ENCODE assay signal across 1 cellular context in genomic region chr2:8004250-8004681, GRCh38.
A peak's percentile ranks its signal among the peaks of the same experiment; 100 is the strongest.
TF ChIP-seq lines count a peak whose summit lies in the region.

No MANE protein-coding gene starts in this region.

TF ChIP-seq in HepG2, 621 proteins besides CTCF, POLR2A, EP300 and RAD21 (continued from another document):
- TF ChIP-seq ZNF335 (CRISPR knock-in tag; IDR thresholded peaks at IDR 0.05): no peak
- no peak for TF ChIP-seq FOXP4 (CRISPR knock-in tag; IDR thresholded peaks at IDR 0.05)
- no peak for TF ChIP-seq JUN (CRISPR knock-in tag; IDR thresholded peaks at IDR 0.05)
- no peak for TF ChIP-seq LRRFIP1 (CRISPR knock-in tag; conservative IDR thresholded peaks at IDR 0.05)
- TF ChIP-seq ZNF430 (CRISPR knock-in tag; IDR thresholded peaks at IDR 0.05): no peak
- no peak for TF ChIP-seq IRX3 (CRISPR knock-in tag; IDR thresholded peaks at IDR 0.05; ENCODE audit: borderline replicate concordance, low read depth)
- TF ChIP-seq CREB1 (IDR thresholded peaks at IDR 0.05): peak; percentile 99
- TF ChIP-seq CREB1 (CRISPR knock-in tag; IDR thresholded peaks at IDR 0.05): no peak; the same call in 1 of the 2 replicates
- no peak for TF ChIP-seq ZNF766 (CRISPR knock-in tag; IDR thresholded peaks at IDR 0.05; ENCODE audit: borderline replicate concordance)
- no peak for TF ChIP-seq ZNF546 (CRISPR knock-in tag; conservative IDR thresholded peaks at IDR 0.05)
- TF ChIP-seq, protein P1, sequence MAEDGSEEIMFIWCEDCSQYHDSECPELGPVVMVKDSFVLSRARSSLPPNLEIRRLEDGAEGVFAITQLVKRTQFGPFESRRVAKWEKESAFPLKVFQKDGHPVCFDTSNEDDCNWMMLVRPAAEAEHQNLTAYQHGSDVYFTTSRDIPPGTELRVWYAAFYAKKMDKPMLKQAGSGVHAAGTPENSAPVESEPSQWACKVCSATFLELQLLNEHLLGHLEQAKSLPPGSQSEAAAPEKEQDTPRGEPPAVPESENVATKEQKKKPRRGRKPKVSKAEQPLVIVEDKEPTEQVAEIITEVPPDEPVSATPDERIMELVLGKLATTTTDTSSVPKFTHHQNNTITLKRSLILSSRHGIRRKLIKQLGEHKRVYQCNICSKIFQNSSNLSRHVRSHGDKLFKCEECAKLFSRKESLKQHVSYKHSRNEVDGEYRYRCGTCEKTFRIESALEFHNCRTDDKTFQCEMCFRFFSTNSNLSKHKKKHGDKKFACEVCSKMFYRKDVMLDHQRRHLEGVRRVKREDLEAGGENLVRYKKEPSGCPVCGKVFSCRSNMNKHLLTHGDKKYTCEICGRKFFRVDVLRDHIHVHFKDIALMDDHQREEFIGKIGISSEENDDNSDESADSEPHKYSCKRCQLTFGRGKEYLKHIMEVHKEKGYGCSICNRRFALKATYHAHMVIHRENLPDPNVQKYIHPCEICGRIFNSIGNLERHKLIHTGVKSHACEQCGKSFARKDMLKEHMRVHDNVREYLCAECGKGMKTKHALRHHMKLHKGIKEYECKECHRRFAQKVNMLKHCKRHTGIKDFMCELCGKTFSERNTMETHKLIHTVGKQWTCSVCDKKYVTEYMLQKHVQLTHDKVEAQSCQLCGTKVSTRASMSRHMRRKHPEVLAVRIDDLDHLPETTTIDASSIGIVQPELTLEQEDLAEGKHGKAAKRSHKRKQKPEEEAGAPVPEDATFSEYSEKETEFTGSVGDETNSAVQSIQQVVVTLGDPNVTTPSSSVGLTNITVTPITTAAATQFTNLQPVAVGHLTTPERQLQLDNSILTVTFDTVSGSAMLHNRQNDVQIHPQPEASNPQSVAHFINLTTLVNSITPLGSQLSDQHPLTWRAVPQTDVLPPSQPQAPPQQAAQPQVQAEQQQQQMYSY (CRISPR knock-in tag; IDR thresholded peaks at IDR 0.05): no peak
- TF ChIP-seq CSRNP1 (CRISPR knock-in tag; IDR thresholded peaks at IDR 0.05): no peak
- no peak for TF ChIP-seq TFDP1 (CRISPR knock-in tag; IDR thresholded peaks at IDR 0.05; ENCODE audit: borderline replicate concordance)
- no peak for TF ChIP-seq ZNF761 (CRISPR knock-in tag; conservative IDR thresholded peaks at IDR 0.05)
- no peak for TF ChIP-seq NR2C2 (CRISPR knock-in tag; IDR thresholded peaks at IDR 0.05; ENCODE audit: borderline replicate concordance)
- no peak for TF ChIP-seq BCL6 (CRISPR knock-in tag; IDR thresholded peaks at IDR 0.05)
- peak; percentile 51; the same call in 1 of the 2 replicates for TF ChIP-seq ZBTB21 (CRISPR knock-in tag; IDR thresholded peaks at IDR 0.05)
- no peak for TF ChIP-seq AGO2 (optimal IDR thresholded peaks at IDR 0.05; ENCODE audit: low read depth, low read length)
- TF ChIP-seq, protein P2, sequence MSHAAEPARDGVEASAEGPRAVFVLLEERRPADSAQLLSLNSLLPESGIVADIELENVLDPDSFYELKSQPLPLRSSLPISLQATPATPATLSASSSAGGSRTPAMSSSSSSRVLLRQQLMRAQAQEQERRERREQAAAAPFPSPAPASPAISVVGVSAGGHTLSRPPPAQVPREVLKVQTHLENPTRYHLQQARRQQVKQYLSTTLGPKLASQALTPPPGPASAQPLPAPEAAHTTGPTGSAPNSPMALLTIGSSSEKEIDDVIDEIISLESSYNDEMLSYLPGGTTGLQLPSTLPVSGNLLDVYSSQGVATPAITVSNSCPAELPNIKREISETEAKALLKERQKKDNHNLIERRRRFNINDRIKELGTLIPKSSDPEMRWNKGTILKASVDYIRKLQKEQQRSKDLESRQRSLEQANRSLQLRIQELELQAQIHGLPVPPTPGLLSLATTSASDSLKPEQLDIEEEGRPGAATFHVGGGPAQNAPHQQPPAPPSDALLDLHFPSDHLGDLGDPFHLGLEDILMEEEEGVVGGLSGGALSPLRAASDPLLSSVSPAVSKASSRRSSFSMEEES (CRISPR knock-in tag; IDR thresholded peaks at IDR 0.05): no peak
- TF ChIP-seq, protein P3, sequence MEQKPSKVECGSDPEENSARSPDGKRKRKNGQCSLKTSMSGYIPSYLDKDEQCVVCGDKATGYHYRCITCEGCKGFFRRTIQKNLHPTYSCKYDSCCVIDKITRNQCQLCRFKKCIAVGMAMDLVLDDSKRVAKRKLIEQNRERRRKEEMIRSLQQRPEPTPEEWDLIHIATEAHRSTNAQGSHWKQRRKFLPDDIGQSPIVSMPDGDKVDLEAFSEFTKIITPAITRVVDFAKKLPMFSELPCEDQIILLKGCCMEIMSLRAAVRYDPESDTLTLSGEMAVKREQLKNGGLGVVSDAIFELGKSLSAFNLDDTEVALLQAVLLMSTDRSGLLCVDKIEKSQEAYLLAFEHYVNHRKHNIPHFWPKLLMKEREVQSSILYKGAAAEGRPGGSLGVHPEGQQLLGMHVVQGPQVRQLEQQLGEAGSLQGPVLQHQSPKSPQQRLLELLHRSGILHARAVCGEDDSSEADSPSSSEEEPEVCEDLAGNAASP (CRISPR knock-in tag; IDR thresholded peaks at IDR 0.05; ENCODE audit: borderline replicate concordance): no peak
- 0 out of 2 replicates have a peak, but pooled peaks have one; percentile 21 for TF ChIP-seq ATF1 (CRISPR knock-in tag; IDR thresholded peaks at IDR 0.05)
- TF ChIP-seq NFKBIZ (CRISPR knock-in tag; IDR thresholded peaks at IDR 0.05): no peak
- no peak for TF ChIP-seq TP53 (CRISPR knock-in tag; conservative IDR thresholded peaks at IDR 0.05)
- TF ChIP-seq ZNF747 (CRISPR knock-in tag; IDR thresholded peaks at IDR 0.05; ENCODE audit: borderline replicate concordance): no peak
- peak; percentile 99 for TF ChIP-seq ATF7 (IDR thresholded peaks at IDR 0.05)
- no peak for TF ChIP-seq ATF7 (CRISPR knock-in tag; IDR thresholded peaks at IDR 0.05)
TF ChIP-seq in HepG2: peak in this region for 6.
